Comparison of ENCODE assay signal across 29 cellular contexts in genomic region chr4:11070813-11071212, GRCh38.
"Had no signal": no experiment of that assay in that cellular context is flagged by ENCODE, and none has a peak within 500 bp of the region (broad histone marks: within the 10 kb centered on the region; RNA-seq: fewer than 3 reads in every experiment).

No MANE protein-coding gene starts in this region.

- H3K27ac ChIP-seq: neutrophil, ovary, parathyroid adenoma, psoas muscle, right lobe of liver, sigmoid colon, stomach, thoracic aorta, thyroid gland, tibial nerve, upper lobe of left lung, vagina had no signal

- H3K27me3 Mint-ChIP-seq: natural killer cell treated with Interleukin-12 subunit alpha and Interleukin-12 subunit beta and Interleukin-15 and Interleukin-18, amount 100 ng/mL, for 72 hours; progenitor cell of endocrine pancreas; stimulated activated naive B cell treated with anti-CD40 and anti-IgM and Interleukin-4, amounts not matched to agents 10 μg/mL and 1 μg/mL and 100 μg/mL, for 72 hours; stimulated activated naive CD8-positive, alpha-beta T cell treated with anti-CD3 and anti-CD28 coated beads, Interleukin-15, Interleukin-2, amounts not matched to agents 100 ng/mL and 50 ng/mL, for 24 hours had no signal

- ATAC-seq: natural killer cell treated with Interleukin-12 subunit alpha and Interleukin-12 subunit beta and Interleukin-15 and Interleukin-18, amount 100 ng/mL, for 72 hours; psoas muscle; right cardiac atrium; right lobe of liver; stimulated activated effector memory CD8-positive, alpha-beta T cell treated with anti-CD3 and anti-CD28 coated beads, Interleukin-12 subunit alpha, Interleukin-12 subunit beta, amount 100 ng/mL, for 72 hours; stimulated activated naive B cell treated with anti-CD40 and anti-IgM and Interleukin-4, amounts not matched to agents 10 μg/mL and 1 μg/mL and 100 μg/mL, for 72 hours had no signal

- H3K4me3 ChIP-seq: ovary, psoas muscle, right lobe of liver, sigmoid colon, stomach, thoracic aorta, thyroid gland, tibial nerve, upper lobe of left lung, vagina had no signal

- H3K36me3 Mint-ChIP-seq: natural killer cell treated with Interleukin-12 subunit alpha and Interleukin-12 subunit beta and Interleukin-15 and Interleukin-18, amount 100 ng/mL, for 72 hours; stimulated activated effector memory CD8-positive, alpha-beta T cell treated with anti-CD3 and anti-CD28 coated beads, Interleukin-12 subunit alpha, Interleukin-12 subunit beta, amount 100 ng/mL, for 72 hours had no signal

- H3K27me3 ChIP-seq: neutrophil, ovary, right lobe of liver, sigmoid colon, stomach, thyroid gland, tibial nerve, upper lobe of left lung, vagina had no signal

- H3K9me3 ChIP-seq: neutrophil, ovary, psoas muscle, right lobe of liver, sigmoid colon, stomach, thoracic aorta, thyroid gland, tibial nerve, upper lobe of left lung, vagina had no signal

- H2AFZ ChIP-seq: parathyroid adenoma had no signal

- H3K9me3 Mint-ChIP-seq: natural killer cell treated with Interleukin-12 subunit alpha and Interleukin-12 subunit beta and Interleukin-15 and Interleukin-18, amount 100 ng/mL, for 72 hours; neural crest cell; stimulated activated effector memory CD8-positive, alpha-beta T cell treated with anti-CD3 and anti-CD28 coated beads, Interleukin-12 subunit alpha, Interleukin-12 subunit beta, amount 100 ng/mL, for 72 hours; stimulated activated naive B cell treated with anti-CD40 and anti-IgM and Interleukin-4, amounts not matched to agents 10 μg/mL and 1 μg/mL and 100 μg/mL, for 72 hours had no signal

- H3K36me3 ChIP-seq: neutrophil, ovary, right lobe of liver, sigmoid colon, stomach, thoracic aorta, thyroid gland, tibial nerve, upper lobe of left lung, vagina had no signal

- H3K79me2 ChIP-seq: parathyroid adenoma had no signal

- H3K27ac Mint-ChIP-seq: natural killer cell treated with Interleukin-12 subunit alpha and Interleukin-12 subunit beta and Interleukin-15 and Interleukin-18, amount 100 ng/mL, for 72 hours; nephron progenitor cell; progenitor cell of endocrine pancreas; stimulated activated effector memory CD8-positive, alpha-beta T cell treated with anti-CD3 and anti-CD28 coated beads, Interleukin-12 subunit alpha, Interleukin-12 subunit beta, amount 100 ng/mL, for 72 hours; stimulated activated naive B cell treated with anti-CD40 and anti-IgM and Interleukin-4, amounts not matched to agents 10 μg/mL and 1 μg/mL and 100 μg/mL, for 72 hours; stimulated activated naive CD8-positive, alpha-beta T cell treated with anti-CD3 and anti-CD28 coated beads, Interleukin-15, Interleukin-2, amounts not matched to agents 100 ng/mL and 50 ng/mL, for 24 hours had no signal

- H3K4me1 ChIP-seq: parathyroid adenoma, psoas muscle, right lobe of liver, sigmoid colon, stomach, thyroid gland, upper lobe of left lung, vagina had no signal

- H3K9ac ChIP-seq: parathyroid adenoma had no signal

- DNase-seq: nephron progenitor cell; nucleus accumbens; ovary; posterior cingulate gyrus; psoas muscle; right cardiac atrium; right lobe of liver; sigmoid colon; small intestine; stimulated activated CD4-positive, alpha-beta T cell treated with anti-CD3 and anti-CD28 coated beads, Interleukin-15, amount 100 ng/mL, for 24 hours; stimulated activated CD4-positive, alpha-beta T cell treated with anti-CD3 and anti-CD28 coated beads, Interleukin-2, amount 100 ng/mL, for 24 hours; stimulated activated CD4-positive, alpha-beta T cell treated with anti-CD3 and anti-CD28 coated beads, Interleukin-2, amount 100 ng/mL, for 48 hours; stimulated activated CD4-positive, alpha-beta T cell treated with anti-CD3 and anti-CD28 coated beads, Interleukin-4, amount 100 ng/mL, for 24 hours; stimulated activated naive B cell treated with anti-CD40 and anti-IgM and Interleukin-4, amounts not matched to agents 10 μg/mL and 1 μg/mL and 100 μg/mL, for 72 hours; stimulated activated naive CD4-positive, alpha-beta T cell treated with Interleukin-2 at 50 U/mL for 16 hours; stomach; thyroid gland; trophoblast cell; upper lobe of left lung had no signal

- H3K4me3 Mint-ChIP-seq: natural killer cell treated with Interleukin-12 subunit alpha and Interleukin-12 subunit beta and Interleukin-15 and Interleukin-18, amount 100 ng/mL, for 72 hours; nephron progenitor cell; neural crest cell; stimulated activated naive B cell treated with anti-CD40 and anti-IgM and Interleukin-4, amounts not matched to agents 10 μg/mL and 1 μg/mL and 100 μg/mL, for 72 hours; stimulated activated naive CD8-positive, alpha-beta T cell treated with anti-CD3 and anti-CD28 coated beads, Interleukin-15, Interleukin-2, amounts not matched to agents 100 ng/mL and 50 ng/mL, for 24 hours had no signal
